Comparison of ENCODE assay signal across 11 cellular contexts in genomic region chr1:54460346-54460745, GRCh38. TPM values are rescaled to one million over a fixed set of nuclear protein-coding genes. Genes with fewer than 3 reads are reported as not detected.
A peak's percentile ranks its signal among the peaks of the same experiment; 100 is the strongest.
DNase-seq lines count a peak whose midpoint lies in the region; ATAC-seq and TF ChIP-seq lines count a peak whose summit lies in the region.
"Had no signal": no experiment of that assay in that cellular context is flagged by ENCODE, and none has a peak within 500 bp of the region (broad histone marks: within the 10 kb centered on the region; RNA-seq: fewer than 3 reads in every experiment).

No MANE protein-coding gene starts in this region.

- H3K36me3 ChIP-seq in gastrocnemius medialis = no peaks in the 10 kb centered on the region
- no peaks in the 10 kb centered on the region for H3K36me3 ChIP-seq in transverse colon

- TF ChIP-seq POLR2A in gastrocnemius medialis (IDR thresholded peaks at IDR 0.05) (no peak), transverse colon (IDR thresholded peaks at IDR 0.05) (no peak)

- intact Hi-C loops in gastrocnemius medialis (cut with DNase I; ENCODE audit: low total_unique reads) (no loop called here), transverse colon (cut with DNase I; ENCODE audit: low total_unique reads) (no loop called here)

- POLR2A ChIA-PET in naive thymus-derived CD8-positive, alpha-beta T cell (lab: Charles Lee) = interaction anchor here (0.7 to 2.6 kb wide), 8 partner anchors 11 to 53 kb away, joined by 3 to 9 read pairs (median 5); partner anchors contain the start of gene SSBP3

- no peaks in the 10 kb centered on the region for H3K9me3 ChIP-seq in gastrocnemius medialis
- H3K9me3 ChIP-seq in transverse colon = no peaks in the 10 kb centered on the region

- H3K27me3 ChIP-seq in gastrocnemius medialis (no peaks in the 10 kb centered on the region), transverse colon (no peaks in the 10 kb centered on the region)

- DNase-seq in activated CD8-positive, alpha-beta memory T cell treated with anti-CD3 and anti-CD28 coated beads, Interleukin-2, amount 50 U/mL, for 48 hours = peak; percentile 50
- no peak for DNase-seq in activated CD8-positive, alpha-beta memory T cell treated with anti-CD3 and anti-CD28 coated beads, Interleukin-2, amount 50 U/mL, for 4 hours
- peak; percentile 35 to 60 (median 51) for DNase-seq in T-helper 1 cell
- DNase-seq in activated naive CD8-positive, alpha-beta T cell treated with anti-CD3 and anti-CD28 coated beads, Interleukin-2, amount 50 U/mL, for 24 hours = no peak
- DNase-seq in naive thymus-derived CD8-positive, alpha-beta T cell = peak in 9 of 10 donors; percentile 31 to 90 (median 65)
- DNase-seq in gastrocnemius medialis = no peak
- no peak for DNase-seq in transverse colon
- DNase-seq: activated T-cell treated with anti-CD3 and anti-CD28 coated beads, Interleukin-2, amount 50 U/mL, for 4 hours; GM23248; small intestine had no signal

- H3K4me1 ChIP-seq in gastrocnemius medialis (peaks cover 0 to 4% of the 10 kb centered on the region in 2 donors), transverse colon (peaks cover 5 to 28% (median 7%) of the 10 kb centered on the region in 4 donors)

- no peak for TF ChIP-seq EP300 in transverse colon (IDR thresholded peaks at IDR 0.05; ENCODE audit: low read depth)

- TF ChIP-seq CTCF in gastrocnemius medialis (IDR thresholded peaks at IDR 0.05 in 4 of 5, conservative IDR thresholded peaks at IDR 0.05 in 1 of 5) (no peak), transverse colon (IDR thresholded peaks at IDR 0.05) (no peak)

- in situ Hi-C loops in gastrocnemius medialis (cut with MboI; ENCODE audit: low sequenced_read_pairs in 4 of 4) (no loop called here), transverse colon (cut with MboI; ENCODE audit: low pct_ligation_motif_present in 1 of 4, low pct_unique_long_range_greater_than_20kb in 1 of 4, low sequenced_read_pairs in 3 of 4) (no loop called here)

- ATAC-seq in activated naive CD8-positive, alpha-beta T cell treated with anti-CD3 and anti-CD28 coated beads, Interleukin-2, amount 50 U/mL, for 24 hours = no peak
- peak; percentile 92 to 97 for ATAC-seq in naive thymus-derived CD8-positive, alpha-beta T cell
- ATAC-seq in gastrocnemius medialis (no peak), GM19455 (IDR thresholded peaks at IDR 0.05; ENCODE audit: unreplicated experiment) (no peak)

- peak overlapping the region; percentile 27 for H3K27ac Mint-ChIP-seq in activated naive CD8-positive, alpha-beta T cell treated with anti-CD3 and anti-CD28 coated beads, Interleukin-2, amount 50 U/mL, for 24 hours
- peak overlapping the region; percentile 59 to 96 (median 90) for H3K27ac Mint-ChIP-seq in naive thymus-derived CD8-positive, alpha-beta T cell

- no peak overlapping the region for H3K4me3 Mint-ChIP-seq in activated naive CD8-positive, alpha-beta T cell treated with anti-CD3 and anti-CD28 coated beads, Interleukin-2, amount 50 U/mL, for 24 hours
- peak overlapping the region; percentile 7 to 80 (median 65) for H3K4me3 Mint-ChIP-seq in naive thymus-derived CD8-positive, alpha-beta T cell
- H3K4me3 Mint-ChIP-seq: activated T-cell treated with anti-CD3 and anti-CD28 coated beads, Interleukin-2, amount 50 U/mL, for 4 hours had no signal

- H3K4me1 Mint-ChIP-seq in activated naive CD8-positive, alpha-beta T cell treated with anti-CD3 and anti-CD28 coated beads, Interleukin-2, amount 50 U/mL, for 24 hours = peaks cover 41% of the 10 kb centered on the region
- peaks cover 24 to 59% (median 49%) of the 10 kb centered on the region in 4 donors for H3K4me1 Mint-ChIP-seq in naive thymus-derived CD8-positive, alpha-beta T cell

- H3K9me3 Mint-ChIP-seq in activated naive CD8-positive, alpha-beta T cell treated with anti-CD3 and anti-CD28 coated beads, Interleukin-2, amount 50 U/mL, for 24 hours = no peaks in the 10 kb centered on the region
- no peaks in the 10 kb centered on the region for H3K9me3 Mint-ChIP-seq in naive thymus-derived CD8-positive, alpha-beta T cell
- H3K9me3 Mint-ChIP-seq: activated T-cell treated with anti-CD3 and anti-CD28 coated beads, Interleukin-2, amount 50 U/mL, for 4 hours had no signal

- H3K27me3 Mint-ChIP-seq in activated naive CD8-positive, alpha-beta T cell treated with anti-CD3 and anti-CD28 coated beads, Interleukin-2, amount 50 U/mL, for 24 hours = no peaks in the 10 kb centered on the region
- no peaks in the 10 kb centered on the region for H3K27me3 Mint-ChIP-seq in naive thymus-derived CD8-positive, alpha-beta T cell

- H3K36me3 Mint-ChIP-seq in activated naive CD8-positive, alpha-beta T cell treated with anti-CD3 and anti-CD28 coated beads, Interleukin-2, amount 50 U/mL, for 24 hours (ENCODE audit: low read depth) = no peaks in the 10 kb centered on the region
- no peaks in the 10 kb centered on the region for H3K36me3 Mint-ChIP-seq in naive thymus-derived CD8-positive, alpha-beta T cell

- WGBS in transverse colon (ENCODE audit: low coverage in 1 of 2), 2 donors = 71 to 72% methylated on average over 1 to 2 of the region's 2 CpGs

- H3K4me3 ChIP-seq in gastrocnemius medialis (no peak overlapping the region), transverse colon (no peak overlapping the region)
- H3K4me3 ChIP-seq: GM23248 had no signal

- H3K27ac ChIP-seq in gastrocnemius medialis = no peak overlapping the region
- H3K27ac ChIP-seq in transverse colon = no peak overlapping the region
- H3K27ac ChIP-seq: GM23248 had no signal

RNA-seq across cellular contexts. Expression of gene SSBP3, which starts 54.2 kb away (rescaled TPM):
- 10 to 100 TPM; 88.7 to 93.8 TPM for total RNA-seq in naive thymus-derived CD8-positive, alpha-beta T cell
- polyA plus RNA-seq in naive thymus-derived CD8-positive, alpha-beta T cell = 10 to 100 TPM; 16.1 to 19.8 (median 16.7) TPM
- total RNA-seq in gastrocnemius medialis (10 to 100 TPM in 3 of 4 donors, 1 to 10 TPM in 1; 3.6 to 21.0 (median 14.9) TPM), transverse colon (100 to 1,000 TPM in 1 of 4 donors, 10 to 100 TPM in 3; 28.7 to 162 (median 37.0) TPM)

Comparison
In these comparisons a context has a peak if more than half of its experiments do, and no peak if none do; other contexts are left out.
1. DNase-seq: peak in activated CD8-positive, alpha-beta memory T cell treated with anti-CD3 and anti-CD28 coated beads, Interleukin-2, amount 50 U/mL, for 48 hours (single experiment), T-helper 1 cell (5 of 5) and naive thymus-derived CD8-positive, alpha-beta T cell (9 of 10); none in activated CD8-positive, alpha-beta memory T cell treated with anti-CD3 and anti-CD28 coated beads, Interleukin-2, amount 50 U/mL, for 4 hours (single experiment), activated naive CD8-positive, alpha-beta T cell treated with anti-CD3 and anti-CD28 coated beads, Interleukin-2, amount 50 U/mL, for 24 hours (single experiment), gastrocnemius medialis (0 of 2) and transverse colon (single experiment).
2. ATAC-seq: peak in naive thymus-derived CD8-positive, alpha-beta T cell (2 of 2); none in activated naive CD8-positive, alpha-beta T cell treated with anti-CD3 and anti-CD28 coated beads, Interleukin-2, amount 50 U/mL, for 24 hours (single experiment), gastrocnemius medialis (0 of 2) and GM19455 (single experiment).